1 cellular context compared by ENCODE assay signal in the genomic region with DNA sequence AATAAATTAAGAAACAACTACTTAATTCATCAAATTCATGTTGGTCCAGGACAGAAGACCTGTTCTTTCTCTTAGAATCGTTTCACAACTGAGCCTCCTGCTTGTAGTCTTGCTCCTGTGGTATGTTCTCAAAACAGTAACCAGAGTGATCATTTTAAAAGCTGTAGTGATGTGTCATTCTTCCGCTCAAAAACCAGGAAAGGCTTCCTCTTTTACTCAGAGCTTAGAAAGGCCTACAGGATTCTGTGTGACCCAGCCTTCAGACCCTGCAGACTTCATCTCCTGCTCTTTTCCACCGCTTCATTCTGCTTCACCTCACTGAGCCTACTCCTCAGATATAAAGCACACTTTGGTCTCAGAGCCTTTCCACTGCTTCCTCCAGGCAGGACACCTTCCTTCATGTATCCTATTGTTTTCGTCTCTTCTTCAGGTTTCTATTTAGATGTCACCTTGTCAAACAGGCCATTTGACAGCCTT.
TF ChIP-seq lines count a peak whose summit lies in the region.

No MANE protein-coding gene starts in this region.

TF ChIP-seq in SK-N-SH, 30 proteins besides CTCF, POLR2A, EP300 and RAD21 (continued from another document):
- TF ChIP-seq GABPA (IDR thresholded peaks at IDR 0.05; ENCODE audit: low read depth) (no peak), NRF1 (IDR thresholded peaks at IDR 0.05; ENCODE audit: low read depth, low read length) (no peak), FOXJ3 (CRISPR knock-in tag; IDR thresholded peaks at IDR 0.05) (no peak), GATA2 (CRISPR knock-in tag; IDR thresholded peaks at IDR 0.05) (no peak), TCF12 (IDR thresholded peaks at IDR 0.05) (no peak)
- TF ChIP-seq, protein P1, sequence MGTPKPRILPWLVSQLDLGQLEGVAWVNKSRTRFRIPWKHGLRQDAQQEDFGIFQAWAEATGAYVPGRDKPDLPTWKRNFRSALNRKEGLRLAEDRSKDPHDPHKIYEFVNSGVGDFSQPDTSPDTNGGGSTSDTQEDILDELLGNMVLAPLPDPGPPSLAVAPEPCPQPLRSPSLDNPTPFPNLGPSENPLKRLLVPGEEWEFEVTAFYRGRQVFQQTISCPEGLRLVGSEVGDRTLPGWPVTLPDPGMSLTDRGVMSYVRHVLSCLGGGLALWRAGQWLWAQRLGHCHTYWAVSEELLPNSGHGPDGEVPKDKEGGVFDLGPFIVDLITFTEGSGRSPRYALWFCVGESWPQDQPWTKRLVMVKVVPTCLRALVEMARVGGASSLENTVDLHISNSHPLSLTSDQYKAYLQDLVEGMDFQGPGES (IDR thresholded peaks at IDR 0.05; ENCODE audit: low read depth, low read length), result no peak
- TF ChIP-seq, protein P2, sequence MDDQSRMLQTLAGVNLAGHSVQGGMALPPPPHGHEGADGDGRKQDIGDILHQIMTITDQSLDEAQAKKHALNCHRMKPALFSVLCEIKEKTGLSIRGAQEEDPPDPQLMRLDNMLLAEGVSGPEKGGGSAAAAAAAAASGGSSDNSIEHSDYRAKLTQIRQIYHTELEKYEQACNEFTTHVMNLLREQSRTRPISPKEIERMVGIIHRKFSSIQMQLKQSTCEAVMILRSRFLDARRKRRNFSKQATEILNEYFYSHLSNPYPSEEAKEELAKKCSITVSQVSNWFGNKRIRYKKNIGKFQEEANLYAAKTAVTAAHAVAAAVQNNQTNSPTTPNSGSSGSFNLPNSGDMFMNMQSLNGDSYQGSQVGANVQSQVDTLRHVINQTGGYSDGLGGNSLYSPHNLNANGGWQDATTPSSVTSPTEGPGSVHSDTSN (IDR thresholded peaks at IDR 0.05), result no peak
